22 cellular contexts compared by ENCODE assay signal in the genomic region with DNA sequence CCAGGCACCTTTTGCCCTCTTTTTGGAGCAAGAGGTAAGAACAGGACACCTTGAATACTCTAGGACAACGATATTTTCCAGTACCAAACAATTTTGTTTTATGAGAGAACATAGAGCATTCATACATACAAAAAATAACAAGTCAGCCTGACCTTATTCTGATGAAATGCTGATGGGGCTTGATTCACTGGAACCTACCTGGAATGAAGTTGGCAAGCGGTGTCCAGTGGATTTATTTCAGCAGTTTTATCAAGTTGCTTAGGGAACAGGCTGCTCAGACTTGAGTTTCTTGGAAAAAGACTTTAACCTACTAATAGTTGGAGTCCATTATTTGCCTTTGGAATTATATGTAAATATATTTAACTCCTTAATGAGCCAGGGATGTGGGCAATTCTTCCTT.
"Had no signal": no experiment of that assay in that cellular context is flagged by ENCODE, and none has a peak within 500 bp of the region (broad histone marks: within the 10 kb centered on the region; RNA-seq: fewer than 3 reads in every experiment).

No MANE protein-coding gene starts in this region.

- H3K4me1 ChIP-seq: parathyroid adenoma, tibial nerve, uterus had no signal

- H3K9me3 ChIP-seq: left lung, lower lobe of right lung, right atrium auricular region, sigmoid colon, spleen, suprapubic skin, thoracic aorta, tibial nerve, uterus had no signal

- H3K27me3 ChIP-seq: left lung, right atrium auricular region, sigmoid colon, suprapubic skin, tibial nerve, uterus had no signal

- FAIRE-seq: keratinocyte, small intestine had no signal

- H3K36me3 ChIP-seq: left lung, lower lobe of right lung, right atrium auricular region, sigmoid colon, spleen, suprapubic skin, thoracic aorta, tibial nerve, uterus had no signal

- DNase-seq: hippocampal formation; kidney glomerular epithelial cell; left cardiac atrium; left lung; lower lobe of right lung; mammary epithelial cell; mesenchymal stem cell; naive thymus-derived CD8-positive, alpha-beta T cell; nucleus accumbens; sigmoid colon; small intestine; spleen; stimulated activated CD4-positive, alpha-beta T cell treated with anti-CD3 and anti-CD28 coated beads, Interleukin-4, amount 100 ng/mL, for 24 hours; stimulated activated naive CD4-positive, alpha-beta T cell; uterus had no signal

- H3K27ac ChIP-seq: left lung, lower lobe of right lung, parathyroid adenoma, right atrium auricular region, sigmoid colon, spleen, suprapubic skin, thoracic aorta, tibial nerve had no signal

- H3K4me3 ChIP-seq: left lung, lower lobe of right lung, right atrium auricular region, sigmoid colon, spleen, suprapubic skin, thoracic aorta, tibial nerve, uterus had no signal

- H3K9ac ChIP-seq: parathyroid adenoma had no signal

- H2AFZ ChIP-seq: parathyroid adenoma had no signal

- ATAC-seq: left lung; lower lobe of right lung; naive thymus-derived CD8-positive, alpha-beta T cell; stimulated activated effector memory CD8-positive, alpha-beta T cell treated with anti-CD3 and anti-CD28 coated beads, Interleukin-12 subunit alpha, Interleukin-12 subunit beta, amount 100 ng/mL, for 72 hours had no signal

- H3K79me2 ChIP-seq: parathyroid adenoma had no signal
